8 cellular contexts compared by ENCODE assay signal in the genomic region with DNA sequence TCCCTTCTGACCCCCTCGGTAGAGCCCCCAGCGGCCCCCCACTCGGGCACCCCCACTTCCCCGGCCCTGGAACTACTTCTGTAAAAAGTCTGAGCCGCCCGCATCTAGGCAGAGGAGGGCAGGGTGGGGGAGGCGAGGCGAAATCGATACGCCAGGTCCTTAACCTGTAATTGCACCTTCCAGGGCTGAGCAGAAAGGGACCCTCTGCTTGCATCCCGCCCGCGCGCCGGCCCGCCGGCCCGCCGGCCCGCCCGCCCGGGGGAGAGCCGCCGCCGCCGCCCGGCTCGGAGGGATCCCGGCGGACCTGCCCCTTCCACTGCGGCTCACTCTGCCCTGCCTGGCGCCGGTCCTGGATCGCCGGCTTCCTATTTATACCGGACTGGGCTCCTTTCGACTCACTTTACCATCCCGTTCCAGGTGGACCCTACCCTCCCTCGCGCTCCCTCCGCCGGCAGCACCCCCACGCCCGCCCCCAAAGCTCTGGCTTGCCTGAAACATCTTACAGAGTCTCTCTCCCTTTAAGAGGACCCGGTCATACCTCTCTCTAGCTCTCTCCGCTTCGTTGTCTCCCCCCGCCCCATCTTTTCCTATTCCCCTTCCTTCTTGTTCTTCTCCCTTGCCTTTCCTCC. TPM values are rescaled to one million over a fixed set of nuclear protein-coding genes. Genes with fewer than 3 reads are reported as not detected.
DNase-seq lines count a peak whose midpoint lies in the region; ATAC-seq and TF ChIP-seq lines count a peak whose summit lies in the region.

No MANE protein-coding gene starts in this region.

- DNase-seq in GM23248 (peak; percentile 4), Panc1 (ENCODE audit: low read depth, low spot score) (no peak), right cardiac atrium (peak; percentile 11 to 62 (median 48)), OCI-M2 (lab: John Stamatoyannopoulos, UW; ENCODE audit: unreplicated experiment) (no peak)
- no peak for DNase-seq in stimulated activated CD4-positive, alpha-beta T cell treated with anti-CD3 and anti-CD28 coated beads, Interleukin-4, amount 100 ng/mL, for 1 hour

- H3K79me2 ChIP-seq in GM23248 (ENCODE audit: insufficient read depth): no peaks in the 10 kb centered on the region

- no peaks in the 10 kb centered on the region for H4K20me1 ChIP-seq in GM23248 (ENCODE audit: insufficient read depth)

- in situ Hi-C loops in GM23248 (cut with MboI): no loop called here
- in situ Hi-C loops in Panc1 (cut with HindIII; ENCODE audit: low pct_unique_long_range_greater_than_20kb, low sequenced_read_pairs): no loop called here

- peaks cover 37% of the 10 kb centered on the region for H3K27me3 ChIP-seq in GM23248 (replicated peaks; ENCODE audit: insufficient read depth)
- H3K27me3 ChIP-seq in Panc1 (ENCODE audit: control insufficient read depth, insufficient read depth, low read length): no peaks in the 10 kb centered on the region
- H3K27me3 ChIP-seq in right cardiac atrium (ENCODE audit: control insufficient read depth, insufficient read depth): no peaks in the 10 kb centered on the region

- H2AFZ ChIP-seq in GM23248: no peak overlapping the region

- TF ChIP-seq CTCF in Panc1 (IDR thresholded peaks at IDR 0.05): no peak

- H3K4me1 ChIP-seq in GM23248 (ENCODE audit: insufficient read depth): no peaks in the 10 kb centered on the region
- H3K4me1 ChIP-seq in Panc1 (ENCODE audit: control insufficient read depth, insufficient read depth, low read length): peaks cover 11% of the 10 kb centered on the region
- H3K4me1 ChIP-seq in right cardiac atrium (ENCODE audit: control insufficient read depth, insufficient read depth, low read length): peaks cover 2% of the 10 kb centered on the region

- H3K4me2 ChIP-seq in GM23248 (ENCODE audit: unreplicated experiment): no peak overlapping the region

- POLR2A ChIA-PET in Panc1 (lab: Charles Lee): interaction anchor here (0.7 to 0.8 kb wide), 2 partner anchors 51 to 123 kb away, joined by 5 to 8 read pairs; no protein-coding TSS in a partner anchor

- H3F3A ChIP-seq in GM23248 (ENCODE audit: insufficient read depth): no peaks in the 10 kb centered on the region

- no peaks in the 10 kb centered on the region for H3K9me3 ChIP-seq in GM23248 (ENCODE audit: low read depth)
- no peaks in the 10 kb centered on the region for H3K9me3 ChIP-seq in Panc1 (ENCODE audit: control insufficient read depth, insufficient read depth, low read depth, low read length)
- H3K9me3 ChIP-seq in right cardiac atrium (ENCODE audit: control insufficient read depth, low read length): no peaks in the 10 kb centered on the region

- no TSS peak for BruUV-seq in Panc1 (replicated peaks; lab: Mats Ljungman, UMichigan)

- WGBS in GM23248 (ENCODE audit: low coverage in 1 of 2, low lambda C conversion rate in 2 of 2, missing lambda C conversion rate in 2 of 2), 2 experiments: 2 to 7% methylated on average over 3 to 24 of the region's 48 CpGs
- under 1% methylated on average over 48 of the region's 48 CpGs for WGBS in right cardiac atrium

- H3K9ac ChIP-seq in GM23248: no peak overlapping the region

- intact Hi-C loops in Panc1 (cut with micrococcal nuclease; ENCODE audit: unreplicated experiment): no loop called here
- intact Hi-C loops in right cardiac atrium (cut with DNase I): no loop called here

- H3K36me3 ChIP-seq in GM23248 (ENCODE audit: low read depth) (no peaks in the 10 kb centered on the region), Panc1 (ENCODE audit: control insufficient read depth, insufficient read depth, low read length) (no peaks in the 10 kb centered on the region)

- ATAC-seq in Panc1: peak; percentile 39
- peak; percentile 45 to 48 for ATAC-seq in right cardiac atrium
- ATAC-seq in HG03159 (IDR thresholded peaks at IDR 0.05; ENCODE audit: unreplicated experiment): no peak
- no peak for ATAC-seq in HG03097 (IDR thresholded peaks at IDR 0.05; ENCODE audit: low FRiP score, unreplicated experiment)

- H3K4me3 ChIP-seq in GM23248 (no peak overlapping the region), Panc1 (ENCODE audit: low read depth in 2 of 2, low read length in 2 of 2) (peak overlapping the region; percentile 43 to 77), right cardiac atrium (ENCODE audit: low read length) (peak overlapping the region; percentile 82), skin epidermis (peak overlapping the region; percentile 4 to 35 (median 21))

- H3K27ac ChIP-seq in GM23248: no peak overlapping the region
- H3K27ac ChIP-seq in Panc1 (ENCODE audit: low read length): no peak overlapping the region; the same call in 1 of the 2 replicates
- no peak overlapping the region for H3K27ac ChIP-seq in right cardiac atrium (ENCODE audit: low read length)
- H3K27ac ChIP-seq in skin epidermis: peak overlapping the region in 1 of 21 experiments; percentile 70

- H3K9me2 ChIP-seq in GM23248 (ENCODE audit: insufficient read depth): no peaks in the 10 kb centered on the region

- CTCF ChIA-PET in Panc1 (lab: Charles Lee): no interaction called here

RNA-seq across cellular contexts. Expression of a gene that starts 0.8 kb away (rescaled TPM):
- total RNA-seq in GM23248 (2014; rRNA removed; shearing (Covaris generic)): not detected in 2 replicates
- not detected in 2 replicates for polyA plus RNA-seq in GM23248 (2016; fragmentation: Nextera tagmentation; extraction: Ambion mirVana)
- total RNA-seq in Panc1 (2021; ENCODE audit: unreplicated experiment): 6.7 TPM
- polyA plus RNA-seq in Panc1 (2012; ENCODE audit: insufficient read length): 18.5 TPM
- under 1 TPM in 1 of 4 donors, not detected in 3; 0.09 TPM for total RNA-seq in right cardiac atrium
- 0.09 TPM for polyA plus RNA-seq in right cardiac atrium

Comparison
In these comparisons a context has a peak if more than half of its experiments do, and no peak if none do; other contexts are left out.
1. DNase-seq: peak in GM23248 (single experiment) and right cardiac atrium (3 of 3); none in Panc1 (single experiment), OCI-M2 (single experiment) and stimulated activated CD4-positive, alpha-beta T cell treated with anti-CD3 and anti-CD28 coated beads, Interleukin-4, amount 100 ng/mL, for 1 hour (single experiment).
2. ATAC-seq: peak in Panc1 (single experiment) and right cardiac atrium (2 of 2); none in HG03159 (single experiment) and HG03097 (single experiment).